Comparison of ENCODE assay signal across 14 cellular contexts in the genomic region with DNA sequence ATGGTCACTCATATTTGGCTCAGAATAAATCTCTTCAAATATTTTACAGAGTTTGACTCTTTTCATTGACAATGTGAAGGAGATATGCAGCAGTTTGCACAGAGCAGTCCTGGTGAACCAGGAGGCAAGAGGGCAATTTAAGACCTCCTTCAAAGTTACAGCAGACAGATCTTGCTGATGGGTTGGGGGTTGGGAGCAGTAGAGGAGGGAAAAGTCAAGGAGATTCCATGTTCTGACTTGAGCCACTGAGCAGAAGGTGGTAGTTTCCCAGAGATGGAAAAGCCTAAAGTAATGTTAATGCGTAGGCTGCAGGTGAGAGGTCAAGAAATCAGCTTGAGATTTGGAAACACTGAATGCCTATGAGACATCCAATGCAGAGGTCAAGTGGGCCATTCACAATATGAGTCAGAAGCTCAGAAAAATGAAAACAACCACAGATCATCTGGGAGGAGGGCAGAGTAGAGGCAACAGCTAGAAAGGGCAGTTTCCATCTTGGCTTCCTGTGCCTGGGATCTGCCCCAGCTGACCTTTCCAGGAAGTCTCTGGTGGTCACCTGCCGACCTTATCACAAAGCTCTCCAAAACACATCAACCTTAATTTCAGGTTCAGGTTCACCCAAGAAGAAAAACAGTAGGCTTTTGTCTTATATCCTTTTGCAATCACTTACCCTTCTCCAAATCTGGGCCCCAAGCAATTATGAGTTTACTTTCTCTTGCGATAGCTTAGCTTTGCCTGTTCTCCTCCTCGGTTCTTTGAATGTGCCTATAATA.
A peak's percentile ranks its signal among the peaks of the same experiment; 100 is the strongest.
DNase-seq lines count a peak whose midpoint lies in the region; ATAC-seq, FAIRE-seq and TF ChIP-seq lines count a peak whose summit lies in the region.
"Had no signal": no experiment of that assay in that cellular context is flagged by ENCODE, and none has a peak within 500 bp of the region (broad histone marks: within the 10 kb centered on the region; RNA-seq: fewer than 3 reads in every experiment).

No MANE protein-coding gene starts in this region.

- no peak overlapping the region for H4K8ac ChIP-seq in H1 (ENCODE audit: extremely low read depth, insufficient read depth, low read length)

- peaks cover 37% of the 10 kb centered on the region for H3K36me3 Mint-ChIP-seq in neural crest cell (ENCODE audit: low read depth)
- peaks cover 8 to 9% of the 10 kb centered on the region in 2 donors for H3K36me3 Mint-ChIP-seq in activated T-cell treated with anti-CD3 and anti-CD28 coated beads, Interleukin-2, amount 50 U/mL, for 72 hours (ENCODE audit: insufficient read depth in 2 of 2)
- H3K36me3 Mint-ChIP-seq: CD14-positive monocyte had no signal

- H2BK12ac ChIP-seq in H1 (ENCODE audit: low read depth, low read length) = no peak overlapping the region

- H3K56ac ChIP-seq in H1 (replicated peaks; ENCODE audit: insufficient read length, low read depth, low read length) = no peak overlapping the region

- no peak overlapping the region for H3K18ac ChIP-seq in H1 (ENCODE audit: extremely low read depth, low read length)

- H2BK5ac ChIP-seq in H1 (ENCODE audit: low read depth, low read length) = no peak overlapping the region

- H4K5ac ChIP-seq in H1 (ENCODE audit: insufficient read length, low read depth, low read length) = no peak overlapping the region

- H4K20me1 ChIP-seq in H1 (replicated peaks in 1 of 2; ENCODE audit: control insufficient read depth in 1 of 2, insufficient read depth in 2 of 2, low read length in 2 of 2) = no peaks in the 10 kb centered on the region

- no peak overlapping the region for H4K91ac ChIP-seq in H1 (replicated peaks; ENCODE audit: insufficient read length, low read length)

- no peak for ATAC-seq in activated T-cell treated with anti-CD3 and anti-CD28 coated beads, Interleukin-2, amount 50 U/mL, for 72 hours (replicated peaks in 1 of 2)
- ATAC-seq in GM19328 (IDR thresholded peaks at IDR 0.05; ENCODE audit: unreplicated experiment) = no peak

- no peaks in the 10 kb centered on the region for H3K79me2 ChIP-seq in H1 (ENCODE audit: control insufficient read depth in 1 of 2, insufficient read depth in 2 of 2, low read length in 2 of 2)

- TF ChIP-seq CTCF in H1 (IDR thresholded peaks at IDR 0.05; ENCODE audit: control extremely low read depth in 1 of 3, insufficient read depth in 1 of 3, low read depth in 1 of 3, low read length in 3 of 3) (no peak), neural crest cell (conservative IDR thresholded peaks at IDR 0.05) (no peak)

- H2AFZ ChIP-seq in H1 (ENCODE audit: low read length) = 0 out of 2 replicates have a peak overlapping the region, but pooled peaks have one; percentile 59

- H3K4me3 ChIP-seq in H1 (ENCODE audit: extremely low read depth in 1 of 4, insufficient read depth in 2 of 4, low read depth in 3 of 4, low read length in 4 of 4) = no peak overlapping the region

- 0 out of 2 replicates have a peak overlapping the region, but pooled peaks have one; percentile 72 for H2BK20ac ChIP-seq in H1 (ENCODE audit: low read length)

- H3K27ac ChIP-seq in H1 (ENCODE audit: low read depth, low read length) = no peak overlapping the region
- H3K27ac ChIP-seq: HL-60 had no signal

- TF ChIP-seq RAD21 in H1 (IDR thresholded peaks at IDR 0.05 in 1 of 2, conservative IDR thresholded peaks at IDR 0.05 in 1 of 2; ENCODE audit: low read depth in 2 of 2, low read length in 2 of 2) = no peak

- H2BK15ac ChIP-seq in H1 (ENCODE audit: low read length) = no peak overlapping the region

- no peak overlapping the region for H3K9ac ChIP-seq in H1 (replicated peaks in 1 of 4; ENCODE audit: extremely low read depth in 1 of 4, low read depth in 3 of 4, low read length in 3 of 4)

- no peak for TF ChIP-seq EP300 in H1 (IDR thresholded peaks at IDR 0.05; ENCODE audit: borderline replicate concordance in 1 of 2, low read depth in 2 of 2, low read length in 2 of 2)

- H3K4ac ChIP-seq in H1 (replicated peaks; ENCODE audit: insufficient read length, low read depth, low read length) = no peak overlapping the region

- H3K23me2 ChIP-seq in H1 (ENCODE audit: low read depth, low read length) = no peaks in the 10 kb centered on the region

- peak overlapping the region; percentile 51 for H3K27ac Mint-ChIP-seq in neural crest cell (ENCODE audit: unreplicated experiment)
- no peak overlapping the region for H3K27ac Mint-ChIP-seq in activated T-cell treated with anti-CD3 and anti-CD28 coated beads, Interleukin-2, amount 50 U/mL, for 72 hours
- H3K27ac Mint-ChIP-seq: CD14-positive monocyte had no signal

- no peak overlapping the region for H3K4me3 Mint-ChIP-seq in neural crest cell
- H3K4me3 Mint-ChIP-seq in activated T-cell treated with anti-CD3 and anti-CD28 coated beads, Interleukin-2, amount 50 U/mL, for 72 hours = no peak overlapping the region
- H3K4me3 Mint-ChIP-seq: CD14-positive monocyte had no signal

- no peaks in the 10 kb centered on the region for H3K27me3 Mint-ChIP-seq in neural crest cell (ENCODE audit: low read depth)
- H3K27me3 Mint-ChIP-seq in activated T-cell treated with anti-CD3 and anti-CD28 coated beads, Interleukin-2, amount 50 U/mL, for 72 hours (ENCODE audit: low read depth) = peaks cover 40% of the 10 kb centered on the region

- WGBS in H1 (ENCODE audit: extremely low coverage in 1 of 2, insufficient coverage in 1 of 2, insufficient read length in 1 of 2, insufficient replicate concordance in 2 of 2, low coverage in 1 of 2, low lambda C conversion rate in 2 of 2, missing lambda C conversion rate in 1 of 2), 2 experiments = 87% methylated on average over 4 of the region's 4 CpGs; no CpG with 5 or more reads in 1 of the 2 experiments

- DNase-seq in COLO829 (ENCODE audit: low spot score) (peak; percentile 56), LoVo (ENCODE audit: low spot score) (peak; percentile 53), H1 (ENCODE audit: low read depth in 1 of 2, low spot score in 2 of 2) (peak in 1 of 2 experiments; percentile 13), neural crest cell (ENCODE audit: low read depth, low spot score) (no peak), NCI-H2171 (lab: John Stamatoyannopoulos, UW) (no peak), NCI-H2081 (lab: John Stamatoyannopoulos, UW) (no peak)
- DNase-seq in activated T-cell treated with anti-CD3 and anti-CD28 coated beads, Interleukin-2, amount 50 U/mL, for 72 hours = no peak
- DNase-seq: NCI-H146; stimulated activated CD4-positive, alpha-beta T cell treated with anti-CD3 and anti-CD28 coated beads, Interleukin-15, amount 100 ng/mL, for 24 hours; stimulated activated naive CD4-positive, alpha-beta T cell treated with Interleukin-2 at 50 U/mL for 16 hours had no signal

- H3K9me3 ChIP-seq in H1 (ENCODE audit: insufficient read depth in 2 of 2, low read depth in 1 of 2, low read length in 1 of 2) = peaks cover 35 to 40% of the 10 kb centered on the region in 2 experiments

- no peaks in the 10 kb centered on the region for H3K36me3 ChIP-seq in H1 (ENCODE audit: control insufficient read depth in 2 of 4, insufficient read depth in 4 of 4, low read length in 3 of 4)

- no peak overlapping the region for H3K23ac ChIP-seq in H1 (ENCODE audit: insufficient read length)

- H3K4me1 ChIP-seq in H1 (replicated peaks in 1 of 4; ENCODE audit: control insufficient read depth in 3 of 4, insufficient read depth in 4 of 4, low read length in 3 of 4) = peaks cover 0 to 3% (median under 1%) of the 10 kb centered on the region in 4 experiments; a peak in 1 of 7 replicates

- no peak for TF ChIP-seq POLR2A in H1 (IDR thresholded peaks at IDR 0.05; ENCODE audit: control extremely low read depth in 1 of 2, low read depth in 2 of 2, low read length in 2 of 2)

- H3K79me1 ChIP-seq in H1 (ENCODE audit: low read depth, low read length) = no peaks in the 10 kb centered on the region

- peaks cover 26% of the 10 kb centered on the region for H3K4me1 Mint-ChIP-seq in neural crest cell
- no peaks in the 10 kb centered on the region for H3K4me1 Mint-ChIP-seq in activated T-cell treated with anti-CD3 and anti-CD28 coated beads, Interleukin-2, amount 50 U/mL, for 72 hours (ENCODE audit: low read depth)
- H3K4me1 Mint-ChIP-seq: CD14-positive monocyte had no signal

- no peak overlapping the region for H3K4me2 ChIP-seq in H1 (ENCODE audit: insufficient read depth in 1 of 2, low read depth in 2 of 2, low read length in 2 of 2)

- no peak overlapping the region for H3K14ac ChIP-seq in H1 (ENCODE audit: insufficient read length)

- POLR2A ChIA-PET in H1 (lab: Charles Lee; ENCODE audit: partially characterized antibody) = no interaction called here

- no peak overlapping the region for H2BK120ac ChIP-seq in H1 (replicated peaks; ENCODE audit: low read depth, low read length)

- H2AK5ac ChIP-seq in H1 (ENCODE audit: low read depth, low read length) = no peak overlapping the region

- no peaks in the 10 kb centered on the region for H3K27me3 ChIP-seq in H1 (replicated peaks in 1 of 4; ENCODE audit: control insufficient read depth in 3 of 4, extremely low read depth in 1 of 4, insufficient read depth in 3 of 4, low read length in 3 of 4)

- H3K9me3 Mint-ChIP-seq in neural crest cell = peaks cover 36% of the 10 kb centered on the region
- peaks cover 11 to 14% of the 10 kb centered on the region in 2 donors for H3K9me3 Mint-ChIP-seq in activated T-cell treated with anti-CD3 and anti-CD28 coated beads, Interleukin-2, amount 50 U/mL, for 72 hours

- FAIRE-seq in H1 (lab: Jason Lieb, UNC) = no peak
- FAIRE-seq: colon had no signal

- CTCF ChIA-PET in H1 (lab: Charles Lee; ENCODE audit: partially characterized antibody) = interaction anchor here (1.4 kb wide), 2 partner anchors 15 to 57 kb away, joined by 3 to 4 read pairs; no protein-coding TSS in a partner anchor

TF ChIP-seq in H1, 55 proteins besides CTCF, POLR2A, EP300 and RAD21:
- TF ChIP-seq BCL11A (IDR thresholded peaks at IDR 0.05; ENCODE audit: low read depth in 2 of 2, low read length in 2 of 2) = no peak
- no peak for TF ChIP-seq JUN (IDR thresholded peaks at IDR 0.05; ENCODE audit: low read depth, low read length)
- TF ChIP-seq SIRT6 (IDR thresholded peaks at IDR 0.05; ENCODE audit: low read length) = no peak
- TF ChIP-seq BACH1 (IDR thresholded peaks at IDR 0.05; ENCODE audit: low read length) = no peak
- TF ChIP-seq TAF7 (optimal IDR thresholded peaks at IDR 0.05; ENCODE audit: borderline replicate concordance, low read depth, low read length) = no peak
- TF ChIP-seq CREB1 (IDR thresholded peaks at IDR 0.05) = no peak
- no peak for TF ChIP-seq SP1 (IDR thresholded peaks at IDR 0.05; ENCODE audit: low read depth, low read length)

Comparison
In these comparisons a context has a peak if more than half of its experiments do, and no peak if none do; other contexts are left out.
1. DNase-seq: peak in COLO829 (single experiment) and LoVo (single experiment); none in neural crest cell (single experiment), NCI-H2171 (single experiment), activated T-cell treated with anti-CD3 and anti-CD28 coated beads, Interleukin-2, amount 50 U/mL, for 72 hours (0 of 2) and NCI-H2081 (0 of 2).